In genomic region chr2:219388127-219388844, GRCh38 we compare ENCODE assay signal across 8 cellular contexts. TPM values are rescaled to one million over a fixed set of nuclear protein-coding genes. Genes with fewer than 3 reads are reported as not detected.
DNase-seq lines count a peak whose midpoint lies in the region; ATAC-seq and TF ChIP-seq lines count a peak whose summit lies in the region.

No MANE protein-coding gene starts in this region.

- 0 out of 2 replicates have a peak, but pooled peaks cover 3% of the 10 kb centered on the region for H3K27me3 Mint-ChIP-seq in WTC11 (ENCODE audit: low read depth)

- H3K36me3 Mint-ChIP-seq in WTC11 = peaks cover 24% of the 10 kb centered on the region

- in situ Hi-C loops in GM18951 (cut with MboI; ENCODE audit: low sequenced_read_pairs, unreplicated experiment) = no loop called here

- peaks cover 0 to 9% (median 0%) of the 10 kb centered on the region in 8 donors for H3K9me3 ChIP-seq in spleen

- peak overlapping the region; percentile 28 to 43 for H3K4me3 ChIP-seq in cardiac fibroblast (replicated peaks in 1 of 2; ENCODE audit: low read depth in 2 of 2, low read length in 2 of 2)
- H3K4me3 ChIP-seq in spleen = peak overlapping the region in 6 of 8 donors; percentile 19 to 86 (median 82)

- intact Hi-C loops in spleen (cut with DNase I; ENCODE audit: low total_unique reads) = no loop called here

- TF ChIP-seq CTCF in WTC11 (IDR thresholded peaks at IDR 0.05) (no peak), cardiac fibroblast (IDR thresholded peaks at IDR 0.05; ENCODE audit: low read depth, low read length) (peak; percentile 24), spleen (IDR thresholded peaks at IDR 0.05 in 8 of 11, conservative IDR thresholded peaks at IDR 0.05 in 3 of 11) (peak; percentile 68 to 92 (median 85))

- peaks cover 2 to 38% (median 20%) of the 10 kb centered on the region in 6 donors for H3K4me1 ChIP-seq in spleen

- H3K27me3 ChIP-seq in spleen (replicated peaks in 1 of 7) = no peaks in the 10 kb centered on the region

- ATAC-seq in HG03175 (IDR thresholded peaks at IDR 0.05; ENCODE audit: unreplicated experiment) = peak; percentile 75
- ATAC-seq in WTC11 = peak; percentile 76

- peaks cover 5 to 33% (median 31%) of the 10 kb centered on the region in 6 donors for H3K36me3 ChIP-seq in spleen

- WGBS in spleen, 5 donors = 2 to 14% (median 3%) methylated on average over 9 to 78 of the region's 78 CpGs

- H3K27ac ChIP-seq in spleen = peak overlapping the region; percentile 82 to 99 (median 96)

- POLR2A ChIA-PET in WTC11 (lab: Charles Lee) = interaction anchor here (0.5 to 1.7 kb wide), 15 partner anchors 10 to 491 kb away, joined by 3 to 6 read pairs (median 4); partner anchors contain the start of genes ABCB6, GLB1L, GMPPA and SPEG

- H3K9me3 Mint-ChIP-seq in WTC11 = no peaks in the 10 kb centered on the region

- TF ChIP-seq POLR2A in GM18951 (IDR thresholded peaks at IDR 0.05; ENCODE audit: extremely low read depth, insufficient read depth, insufficient read length) (peak; percentile 33), spleen (IDR thresholded peaks at IDR 0.05) (no peak)

- no peak overlapping the region; the same call in 1 of the 2 replicates for H3K27ac Mint-ChIP-seq in WTC11

- peaks cover 7% of the 10 kb centered on the region for H3K4me1 Mint-ChIP-seq in WTC11

- peak overlapping the region; percentile 76 for H3K4me3 Mint-ChIP-seq in WTC11

- CTCF ChIA-PET in WTC11 (lab: Charles Lee) = interaction anchor here (0.5 to 3.9 kb wide), 57 partner anchors 10 to 550 kb away, joined by 3 to 64 read pairs (median 4); partner anchors contain the start of genes ABCB6, CNPPD1, DES and GMPPA

- DNase-seq in AG08396 (ENCODE audit: low spot score) (peak; percentile 99), NCI-H2227 treated with DMSO at 0.1 percent for 48 hours (lab: John Stamatoyannopoulos, UW) (peak; percentile 95), WTC11 (ENCODE audit: low spot score) (peak; percentile 97), cardiac fibroblast (ENCODE audit: low read depth in 2 of 2) (peak; percentile 95 to 99), iris pigment epithelial cell (ENCODE audit: low read depth) (peak; percentile 97), spleen (peak; percentile 100)

TF ChIP-seq in WTC11, 78 proteins besides CTCF, POLR2A, EP300 and RAD21 (continues in another document):
- TF ChIP-seq ZNF219 (CRISPR knock-in tag; IDR thresholded peaks at IDR 0.05; ENCODE audit: borderline replicate concordance) = 0 out of 2 replicates have a peak, but pooled peaks have one; percentile 56
- no peak for TF ChIP-seq KAT7 (CRISPR knock-in tag; IDR thresholded peaks at IDR 0.05; ENCODE audit: borderline replicate concordance)
- no peak for TF ChIP-seq ZNF416 (CRISPR knock-in tag; IDR thresholded peaks at IDR 0.05)
- peak; percentile 70 for TF ChIP-seq SP1 (CRISPR knock-in tag; conservative IDR thresholded peaks at IDR 0.05)
- TF ChIP-seq, protein P1, sequence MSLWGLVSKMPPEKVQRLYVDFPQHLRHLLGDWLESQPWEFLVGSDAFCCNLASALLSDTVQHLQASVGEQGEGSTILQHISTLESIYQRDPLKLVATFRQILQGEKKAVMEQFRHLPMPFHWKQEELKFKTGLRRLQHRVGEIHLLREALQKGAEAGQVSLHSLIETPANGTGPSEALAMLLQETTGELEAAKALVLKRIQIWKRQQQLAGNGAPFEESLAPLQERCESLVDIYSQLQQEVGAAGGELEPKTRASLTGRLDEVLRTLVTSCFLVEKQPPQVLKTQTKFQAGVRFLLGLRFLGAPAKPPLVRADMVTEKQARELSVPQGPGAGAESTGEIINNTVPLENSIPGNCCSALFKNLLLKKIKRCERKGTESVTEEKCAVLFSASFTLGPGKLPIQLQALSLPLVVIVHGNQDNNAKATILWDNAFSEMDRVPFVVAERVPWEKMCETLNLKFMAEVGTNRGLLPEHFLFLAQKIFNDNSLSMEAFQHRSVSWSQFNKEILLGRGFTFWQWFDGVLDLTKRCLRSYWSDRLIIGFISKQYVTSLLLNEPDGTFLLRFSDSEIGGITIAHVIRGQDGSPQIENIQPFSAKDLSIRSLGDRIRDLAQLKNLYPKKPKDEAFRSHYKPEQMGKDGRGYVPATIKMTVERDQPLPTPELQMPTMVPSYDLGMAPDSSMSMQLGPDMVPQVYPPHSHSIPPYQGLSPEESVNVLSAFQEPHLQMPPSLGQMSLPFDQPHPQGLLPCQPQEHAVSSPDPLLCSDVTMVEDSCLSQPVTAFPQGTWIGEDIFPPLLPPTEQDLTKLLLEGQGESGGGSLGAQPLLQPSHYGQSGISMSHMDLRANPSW (CRISPR knock-in tag; conservative IDR thresholded peaks at IDR 0.05; ENCODE audit: low read depth) = no peak
- TF ChIP-seq, protein P2, sequence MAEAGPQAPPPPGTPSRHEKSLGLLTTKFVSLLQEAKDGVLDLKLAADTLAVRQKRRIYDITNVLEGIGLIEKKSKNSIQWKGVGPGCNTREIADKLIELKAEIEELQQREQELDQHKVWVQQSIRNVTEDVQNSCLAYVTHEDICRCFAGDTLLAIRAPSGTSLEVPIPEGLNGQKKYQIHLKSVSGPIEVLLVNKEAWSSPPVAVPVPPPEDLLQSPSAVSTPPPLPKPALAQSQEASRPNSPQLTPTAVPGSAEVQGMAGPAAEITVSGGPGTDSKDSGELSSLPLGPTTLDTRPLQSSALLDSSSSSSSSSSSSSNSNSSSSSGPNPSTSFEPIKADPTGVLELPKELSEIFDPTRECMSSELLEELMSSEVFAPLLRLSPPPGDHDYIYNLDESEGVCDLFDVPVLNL (CRISPR knock-in tag; IDR thresholded peaks at IDR 0.05; ENCODE audit: borderline replicate concordance, low read depth) = no peak
- no peak for TF ChIP-seq MYBL2 (CRISPR knock-in tag; IDR thresholded peaks at IDR 0.05)
- TF ChIP-seq NFE2L1 (CRISPR knock-in tag; IDR thresholded peaks at IDR 0.05) = no peak
- TF ChIP-seq TEAD4 (CRISPR knock-in tag; IDR thresholded peaks at IDR 0.05) = no peak
- TF ChIP-seq, protein P3, sequence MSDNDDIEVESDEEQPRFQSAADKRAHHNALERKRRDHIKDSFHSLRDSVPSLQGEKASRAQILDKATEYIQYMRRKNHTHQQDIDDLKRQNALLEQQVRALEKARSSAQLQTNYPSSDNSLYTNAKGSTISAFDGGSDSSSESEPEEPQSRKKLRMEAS (CRISPR knock-in tag; IDR thresholded peaks at IDR 0.05) = peak; percentile 43; the same call in 1 of the 2 replicates
- no peak for TF ChIP-seq GABPB1 (CRISPR knock-in tag; IDR thresholded peaks at IDR 0.05)
- TF ChIP-seq, protein P4, sequence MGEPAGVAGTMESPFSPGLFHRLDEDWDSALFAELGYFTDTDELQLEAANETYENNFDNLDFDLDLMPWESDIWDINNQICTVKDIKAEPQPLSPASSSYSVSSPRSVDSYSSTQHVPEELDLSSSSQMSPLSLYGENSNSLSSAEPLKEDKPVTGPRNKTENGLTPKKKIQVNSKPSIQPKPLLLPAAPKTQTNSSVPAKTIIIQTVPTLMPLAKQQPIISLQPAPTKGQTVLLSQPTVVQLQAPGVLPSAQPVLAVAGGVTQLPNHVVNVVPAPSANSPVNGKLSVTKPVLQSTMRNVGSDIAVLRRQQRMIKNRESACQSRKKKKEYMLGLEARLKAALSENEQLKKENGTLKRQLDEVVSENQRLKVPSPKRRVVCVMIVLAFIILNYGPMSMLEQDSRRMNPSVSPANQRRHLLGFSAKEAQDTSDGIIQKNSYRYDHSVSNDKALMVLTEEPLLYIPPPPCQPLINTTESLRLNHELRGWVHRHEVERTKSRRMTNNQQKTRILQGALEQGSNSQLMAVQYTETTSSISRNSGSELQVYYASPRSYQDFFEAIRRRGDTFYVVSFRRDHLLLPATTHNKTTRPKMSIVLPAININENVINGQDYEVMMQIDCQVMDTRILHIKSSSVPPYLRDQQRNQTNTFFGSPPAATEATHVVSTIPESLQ (CRISPR knock-in tag; IDR thresholded peaks at IDR 0.05) = no peak
- TF ChIP-seq FOXK1 (CRISPR knock-in tag; IDR thresholded peaks at IDR 0.05) = no peak
- TF ChIP-seq IRF1 (CRISPR knock-in tag; IDR thresholded peaks at IDR 0.05) = no peak
- TF ChIP-seq JAZF1 (CRISPR knock-in tag; IDR thresholded peaks at IDR 0.05) = no peak
- TF ChIP-seq, protein P5, sequence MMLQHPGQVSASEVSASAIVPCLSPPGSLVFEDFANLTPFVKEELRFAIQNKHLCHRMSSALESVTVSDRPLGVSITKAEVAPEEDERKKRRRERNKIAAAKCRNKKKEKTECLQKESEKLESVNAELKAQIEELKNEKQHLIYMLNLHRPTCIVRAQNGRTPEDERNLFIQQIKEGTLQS (CRISPR knock-in tag; conservative IDR thresholded peaks at IDR 0.05) = no peak
- TF ChIP-seq ZNF317 (CRISPR knock-in tag; IDR thresholded peaks at IDR 0.05; ENCODE audit: borderline replicate concordance, low read depth) = no peak
- TF ChIP-seq CREB1 (CRISPR knock-in tag; IDR thresholded peaks at IDR 0.05) = no peak
- TF ChIP-seq TEAD1 (CRISPR knock-in tag; IDR thresholded peaks at IDR 0.05) = peak; percentile 62; the same call in 1 of the 2 replicates

RNA-seq across cellular contexts. Expression of gene DNPEP, which starts 0.6 kb away (rescaled TPM):
- total RNA-seq in WTC11 (2021) (65.8 to 70.2 TPM (median 67.6 TPM) in 3 replicates), spleen (10 to 100 TPM; 46.7 to 65.8 (median 59.2) TPM)
- polyA plus RNA-seq in spleen = 10 to 100 TPM; 74.4 to 92.8 (median 91.7) TPM

RNA-seq across cellular contexts. Expression of gene DES, which starts 29.9 kb away (rescaled TPM):
- total RNA-seq in WTC11 (2021) = 1.6 to 3.5 TPM (median 2.8 TPM) in 3 replicates
- 10 to 100 TPM in 3 of 7 donors, 1 to 10 TPM in 4; 4.3 to 18.1 (median 8.3) TPM for total RNA-seq in spleen
- 10 to 100 TPM; 10.8 to 24.7 (median 14.1) TPM for polyA plus RNA-seq in spleen

RNA-seq across cellular contexts. Expression of gene SPEG, which starts 46.4 kb away (rescaled TPM):
- total RNA-seq in WTC11 (2021) (55.3 to 62.7 TPM (median 57.8 TPM) in 3 replicates), spleen (1 to 10 TPM in 6 of 7 donors, under 1 TPM in 1; 0.74 to 4.5 (median 2.3) TPM)
- 1 to 10 TPM; 4.4 to 8.2 (median 4.9) TPM for polyA plus RNA-seq in spleen

RNA-seq across cellular contexts. Expression of gene RESP18, which starts 55.7 kb away (rescaled TPM):
- total RNA-seq in WTC11 (2021) = not detected in 3 replicates
- under 1 TPM in 1 of 7 donors, not detected in 6; 0.83 TPM for total RNA-seq in spleen
- not detected for polyA plus RNA-seq in spleen

Comparison
In these comparisons a context has a peak if more than half of its experiments do, and no peak if none do; other contexts are left out.
1. Peak in every context shown above with its lines: DNase-seq, ATAC-seq, H3K4me3 ChIP-seq and H3K27ac ChIP-seq.
2. RNA of gene SPEG, which starts 46.4 kb away (total RNA-seq): 55.3 to 62.7 TPM in WTC11; 0.74 to 4.5 TPM in spleen; every median in the first group is over 10 times any median in the second.